ENCODE assay signal across 8 cellular contexts in the genomic region with DNA sequence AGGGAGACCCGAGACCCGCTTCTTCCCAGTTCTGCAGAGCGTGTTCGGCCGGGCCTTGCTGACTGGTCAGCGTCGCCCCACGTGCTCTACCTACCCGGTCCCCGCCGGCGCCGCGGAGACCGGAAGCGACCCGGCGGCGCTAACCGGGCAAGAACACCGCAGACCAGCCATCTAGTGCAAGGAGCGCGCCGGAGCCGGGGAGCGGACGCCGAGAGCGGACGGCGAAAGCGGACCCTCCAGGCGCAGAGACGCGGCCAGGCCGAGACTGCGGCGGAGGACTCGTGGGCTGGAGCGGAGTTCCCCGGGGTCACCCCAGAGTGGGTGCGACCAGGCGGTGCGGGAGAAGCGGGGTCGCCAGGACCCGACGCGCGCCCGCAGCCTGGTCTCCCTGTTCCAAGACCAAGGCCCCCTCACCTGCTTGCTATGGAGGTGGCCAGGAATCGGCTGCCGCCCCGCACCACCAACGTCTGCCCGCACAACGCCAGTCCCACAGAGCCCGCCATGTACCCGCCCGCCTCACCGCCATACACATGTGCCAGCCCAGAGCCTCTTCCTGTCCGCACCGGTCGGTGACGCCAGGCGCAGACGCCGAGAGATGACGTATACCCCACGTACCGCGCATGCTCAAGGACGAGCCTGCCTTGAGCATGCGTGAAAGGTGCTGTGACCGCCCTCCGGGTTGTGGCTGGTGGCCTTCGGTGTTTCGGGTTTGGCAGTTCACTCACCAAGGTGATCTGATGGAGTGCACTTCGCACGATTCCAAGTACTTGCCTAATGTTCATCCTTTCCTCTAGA. TPM values are rescaled to one million over a fixed set of nuclear protein-coding genes. Genes with fewer than 3 reads are reported as not detected.
A peak's percentile ranks its signal among the peaks of the same experiment; 100 is the strongest.
DNase-seq lines count a peak whose midpoint lies in the region; ATAC-seq and TF ChIP-seq lines count a peak whose summit lies in the region.

A gene with protein sequence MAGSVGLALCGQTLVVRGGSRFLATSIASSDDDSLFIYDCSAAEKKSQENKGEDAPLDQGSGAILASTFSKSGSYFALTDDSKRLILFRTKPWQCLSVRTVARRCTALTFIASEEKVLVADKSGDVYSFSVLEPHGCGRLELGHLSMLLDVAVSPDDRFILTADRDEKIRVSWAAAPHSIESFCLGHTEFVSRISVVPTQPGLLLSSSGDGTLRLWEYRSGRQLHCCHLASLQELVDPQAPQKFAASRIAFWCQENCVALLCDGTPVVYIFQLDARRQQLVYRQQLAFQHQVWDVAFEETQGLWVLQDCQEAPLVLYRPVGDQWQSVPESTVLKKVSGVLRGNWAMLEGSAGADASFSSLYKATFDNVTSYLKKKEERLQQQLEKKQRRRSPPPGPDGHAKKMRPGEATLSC (minus strand): TSS at position 547 of the 795 bp plus-strand sequence. CDS start 44 bp downstream, at position 503.

- no peaks in the 10 kb centered on the region for H3K9me3 ChIP-seq in mucosa of rectum (ENCODE audit: control insufficient read depth in 2 of 2, low read length in 2 of 2)

- ATAC-seq in GM21737 (IDR thresholded peaks at IDR 0.05; ENCODE audit: unreplicated experiment): peak; percentile 83

- H3K27ac Mint-ChIP-seq in activated T-cell treated with anti-CD3 and anti-CD28 coated beads, Interleukin-2, amount 50 U/mL, for 24 hours: peak within 1 kb of the TSS; percentile 94

- DNase-seq in DMS79 (lab: John Stamatoyannopoulos, UW) (peak; percentile 94), KG1 (lab: John Stamatoyannopoulos, UW) (peak; percentile 94), erythroblast (lab: John Stamatoyannopoulos, UW) (peak; percentile 98 to 99)
- peak; percentile 99 for DNase-seq in activated T-cell treated with anti-CD3 and anti-CD28 coated beads, Interleukin-2, amount 50 U/mL, for 24 hours
- DNase-seq in stimulated activated CD8-positive, alpha-beta memory T cell treated with anti-CD3 and anti-CD28 coated beads, Interleukin-4, amount 100 ng/mL, for 4 hours (ENCODE audit: low read depth in 2 of 2, low spot score in 1 of 2): peak; percentile 97 to 99

- peak; percentile 96 for TF ChIP-seq POLR2A in erythroblast (IDR thresholded peaks at IDR 0.05; ENCODE audit: low read length)

- H3K27ac ChIP-seq in mucosa of rectum (ENCODE audit: low read depth in 2 of 2, low read length in 2 of 2): peak within 1 kb of the TSS; percentile 77 to 90

- H3K27me3 Mint-ChIP-seq in activated T-cell treated with anti-CD3 and anti-CD28 coated beads, Interleukin-2, amount 50 U/mL, for 24 hours: no peaks in the 10 kb centered on the region

- peak within 1 kb of the TSS; percentile 89 to 96 for H3K4me3 ChIP-seq in mucosa of rectum (ENCODE audit: low read length in 2 of 2)

- H3K4me3 Mint-ChIP-seq in activated T-cell treated with anti-CD3 and anti-CD28 coated beads, Interleukin-2, amount 50 U/mL, for 24 hours: peak within 1 kb of the TSS; percentile 92

- H3K4me1 Mint-ChIP-seq in activated T-cell treated with anti-CD3 and anti-CD28 coated beads, Interleukin-2, amount 50 U/mL, for 24 hours (ENCODE audit: low read depth): peaks cover 33% of the 10 kb centered on the region

- H3K36me3 Mint-ChIP-seq in activated T-cell treated with anti-CD3 and anti-CD28 coated beads, Interleukin-2, amount 50 U/mL, for 24 hours (ENCODE audit: low read depth): peaks cover 63% of the 10 kb centered on the region

- peak within 1 kb of the TSS; percentile 79 to 83 for H3K9ac ChIP-seq in mucosa of rectum (ENCODE audit: low read depth in 1 of 2, low read length in 2 of 2)

- peaks cover 13 to 15% of the 10 kb centered on the region in 2 donors for H3K4me1 ChIP-seq in mucosa of rectum (ENCODE audit: control insufficient read depth in 2 of 2, insufficient read depth in 2 of 2, low read length in 2 of 2)

- H3K27me3 ChIP-seq in mucosa of rectum (ENCODE audit: control insufficient read depth in 2 of 2, insufficient read depth in 2 of 2, low read length in 2 of 2): no peaks in the 10 kb centered on the region

- peaks cover 2 to 4% of the 10 kb centered on the region in 2 donors for H3K36me3 ChIP-seq in mucosa of rectum (ENCODE audit: control insufficient read depth in 2 of 2, insufficient read depth in 2 of 2, low read length in 2 of 2)

- H3K9me3 Mint-ChIP-seq in activated T-cell treated with anti-CD3 and anti-CD28 coated beads, Interleukin-2, amount 50 U/mL, for 24 hours: no peaks in the 10 kb centered on the region

TF ChIP-seq in PFSK-1, 5 proteins besides CTCF, POLR2A, EP300 and RAD21:
- peak; percentile 92 for TF ChIP-seq FOXP2 (optimal IDR thresholded peaks at IDR 0.05; ENCODE audit: borderline replicate concordance, extremely low read depth, extremely low read length, insufficient read depth)
- peak; percentile 97 for TF ChIP-seq POLR2AphosphoS5 (IDR thresholded peaks at IDR 0.05; ENCODE audit: low read depth, low read length)
- TF ChIP-seq, protein P1, sequence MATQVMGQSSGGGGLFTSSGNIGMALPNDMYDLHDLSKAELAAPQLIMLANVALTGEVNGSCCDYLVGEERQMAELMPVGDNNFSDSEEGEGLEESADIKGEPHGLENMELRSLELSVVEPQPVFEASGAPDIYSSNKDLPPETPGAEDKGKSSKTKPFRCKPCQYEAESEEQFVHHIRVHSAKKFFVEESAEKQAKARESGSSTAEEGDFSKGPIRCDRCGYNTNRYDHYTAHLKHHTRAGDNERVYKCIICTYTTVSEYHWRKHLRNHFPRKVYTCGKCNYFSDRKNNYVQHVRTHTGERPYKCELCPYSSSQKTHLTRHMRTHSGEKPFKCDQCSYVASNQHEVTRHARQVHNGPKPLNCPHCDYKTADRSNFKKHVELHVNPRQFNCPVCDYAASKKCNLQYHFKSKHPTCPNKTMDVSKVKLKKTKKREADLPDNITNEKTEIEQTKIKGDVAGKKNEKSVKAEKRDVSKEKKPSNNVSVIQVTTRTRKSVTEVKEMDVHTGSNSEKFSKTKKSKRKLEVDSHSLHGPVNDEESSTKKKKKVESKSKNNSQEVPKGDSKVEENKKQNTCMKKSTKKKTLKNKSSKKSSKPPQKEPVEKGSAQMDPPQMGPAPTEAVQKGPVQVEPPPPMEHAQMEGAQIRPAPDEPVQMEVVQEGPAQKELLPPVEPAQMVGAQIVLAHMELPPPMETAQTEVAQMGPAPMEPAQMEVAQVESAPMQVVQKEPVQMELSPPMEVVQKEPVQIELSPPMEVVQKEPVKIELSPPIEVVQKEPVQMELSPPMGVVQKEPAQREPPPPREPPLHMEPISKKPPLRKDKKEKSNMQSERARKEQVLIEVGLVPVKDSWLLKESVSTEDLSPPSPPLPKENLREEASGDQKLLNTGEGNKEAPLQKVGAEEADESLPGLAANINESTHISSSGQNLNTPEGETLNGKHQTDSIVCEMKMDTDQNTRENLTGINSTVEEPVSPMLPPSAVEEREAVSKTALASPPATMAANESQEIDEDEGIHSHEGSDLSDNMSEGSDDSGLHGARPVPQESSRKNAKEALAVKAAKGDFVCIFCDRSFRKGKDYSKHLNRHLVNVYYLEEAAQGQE (IDR thresholded peaks at IDR 0.05; ENCODE audit: insufficient read depth in 1 of 2, low read depth in 2 of 2, low read length in 2 of 2): peak in 1 of 2 experiments; percentile 55; a peak in 3 of 4 replicates
- TF ChIP-seq TAF1 (IDR thresholded peaks at IDR 0.05; ENCODE audit: borderline replicate concordance, insufficient read depth, low read length): peak; percentile 96
- peak; percentile 96 for TF ChIP-seq SIN3A (IDR thresholded peaks at IDR 0.05; ENCODE audit: borderline replicate concordance, insufficient read depth, low read length)

RNA-seq across cellular contexts. Expression of the gene that starts here (rescaled TPM):
- polyA plus RNA-seq in PFSK-1 (2012; ENCODE audit: insufficient read length, low read depth): 52.9 TPM

Comparison
In these comparisons a context has a peak if more than half of its experiments do, and no peak if none do; other contexts are left out.
1. Peak in every context shown above with its lines: DNase-seq, ATAC-seq, H3K4me3 ChIP-seq and H3K27ac ChIP-seq.